ENCODE assay signal across 9 cellular contexts in the genomic region with DNA sequence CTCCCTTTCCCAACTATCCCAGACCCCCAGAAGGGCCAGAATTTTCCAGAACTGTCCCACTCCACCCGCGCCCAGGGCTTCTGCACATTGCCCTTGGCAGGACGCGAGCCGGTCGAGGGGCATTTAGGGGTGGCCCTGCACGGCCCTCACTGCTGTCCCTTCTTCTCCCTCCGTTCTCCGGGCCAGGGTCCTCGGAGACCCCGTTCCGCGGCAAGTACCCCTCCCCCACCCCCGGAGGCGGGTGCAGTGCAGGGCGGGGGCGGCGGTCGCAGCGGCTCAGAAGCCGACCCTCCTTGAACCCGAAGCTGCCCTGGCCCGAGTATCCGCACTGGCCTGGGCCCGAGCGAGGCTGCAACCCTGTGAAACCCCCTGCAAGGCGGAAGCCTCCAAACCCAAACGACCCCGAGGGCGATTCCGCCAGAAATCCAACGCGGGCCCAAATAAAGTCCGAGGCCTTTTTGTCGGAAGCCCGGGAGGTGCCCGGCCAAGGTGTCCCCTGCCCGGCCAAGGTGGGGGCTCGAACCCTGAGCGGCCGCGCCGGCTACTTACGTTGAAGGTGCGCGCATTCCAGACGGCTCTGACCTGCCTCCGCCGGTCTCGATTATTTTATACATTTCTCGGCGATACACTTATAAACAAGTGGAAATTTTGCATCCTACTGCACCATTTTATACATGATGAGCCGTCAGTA. TPM values are rescaled to one million over a fixed set of nuclear protein-coding genes. Genes with fewer than 3 reads are reported as not detected.
DNase-seq lines count a peak whose midpoint lies in the region; ATAC-seq, FAIRE-seq and TF ChIP-seq lines count a peak whose summit lies in the region.
"Had no signal": no experiment of that assay in that cellular context is flagged by ENCODE, and none has a peak within 500 bp of the region (broad histone marks: within the 10 kb centered on the region; RNA-seq: fewer than 3 reads in every experiment).

No MANE protein-coding gene starts in this region.

- peak overlapping the region in 1 of 3 experiments; percentile 37 for H3K4me3 ChIP-seq in keratinocyte (ENCODE audit: control insufficient read depth in 2 of 3, extremely low read depth in 1 of 3, insufficient read depth in 2 of 3, low read depth in 1 of 3, low read length in 3 of 3)
- H3K4me3 ChIP-seq in subcutaneous abdominal adipose tissue (ENCODE audit: low read depth in 1 of 5, low read length in 5 of 5): peak overlapping the region; percentile 15 to 61 (median 55)
- H3K4me3 ChIP-seq: BLaER1 treated with 17β-estradiol and CSF1 and Interleukin-3, amounts not matched to agents 10 nM and 100 nM had no signal

- H3K9me3 Mint-ChIP-seq in activated CD4-positive, alpha-beta T cell treated with anti-CD3 and anti-CD28 coated beads, Interleukin-2, amount 10 ng/mL, durations not matched to agents 24 days and 14 days: peaks cover under 1% of the 10 kb centered on the region
- no peaks in the 10 kb centered on the region for H3K9me3 Mint-ChIP-seq in activated naive CD8-positive, alpha-beta T cell (ENCODE audit: low read depth)

- no peaks in the 10 kb centered on the region for H3K79me2 ChIP-seq in keratinocyte (ENCODE audit: control insufficient read depth, insufficient read depth, low read length)

- no peak overlapping the region for H3K27ac Mint-ChIP-seq in activated CD4-positive, alpha-beta T cell treated with anti-CD3 and anti-CD28 coated beads, Interleukin-2, amount 10 ng/mL, durations not matched to agents 24 days and 14 days
- H3K27ac Mint-ChIP-seq in activated naive CD8-positive, alpha-beta T cell: no peak overlapping the region

- H3K4me1 Mint-ChIP-seq in activated CD4-positive, alpha-beta T cell treated with anti-CD3 and anti-CD28 coated beads, Interleukin-2, amount 10 ng/mL, durations not matched to agents 24 days and 14 days: peaks cover 4% of the 10 kb centered on the region
- peaks cover 16% of the 10 kb centered on the region for H3K4me1 Mint-ChIP-seq in activated naive CD8-positive, alpha-beta T cell (ENCODE audit: low read depth)

- dilution Hi-C loops in keratinocyte (cut with MboI; ENCODE audit: extremely low pct_ligation_motif_present, low sequenced_read_pairs): no loop called here

- H3K9ac ChIP-seq in keratinocyte (ENCODE audit: control insufficient read depth, extremely low read depth, insufficient read depth, low read length): no peak overlapping the region
- H3K9ac ChIP-seq in subcutaneous abdominal adipose tissue (ENCODE audit: low read length in 5 of 5): no peak overlapping the region
- H3K9ac ChIP-seq: BLaER1 treated with 17β-estradiol and CSF1 and Interleukin-3, amounts not matched to agents 10 nM and 100 nM had no signal

- no peaks in the 10 kb centered on the region for H3K36me3 Mint-ChIP-seq in activated CD4-positive, alpha-beta T cell treated with anti-CD3 and anti-CD28 coated beads, Interleukin-2, amount 10 ng/mL, durations not matched to agents 24 days and 14 days (ENCODE audit: low read depth)
- H3K36me3 Mint-ChIP-seq in activated naive CD8-positive, alpha-beta T cell: no peaks in the 10 kb centered on the region

- no peaks in the 10 kb centered on the region for H3K9me1 ChIP-seq in keratinocyte (ENCODE audit: control insufficient read depth, extremely low read depth, insufficient read depth, low read length)

- FAIRE-seq in keratinocyte (lab: Jason Lieb, UNC): no peak

- DNase-seq in activated CD4-positive, alpha-beta T cell treated with anti-CD3 and anti-CD28 coated beads, Interleukin-2, amount 10 ng/mL, durations not matched to agents 24 days and 14 days: no peak
- DNase-seq in activated CD4-positive, alpha-beta T cell treated with anti-CD3 and anti-CD28 coated beads, Interleukin-2, amount 50 U/mL, for 48 hours: no peak
- DNase-seq in keratinocyte (ENCODE audit: low read depth, low spot score): no peak
- no peak for DNase-seq in NCI-H146 treated with DMSO at 0.1 percent for 48 hours (lab: John Stamatoyannopoulos, UW; ENCODE audit: unreplicated experiment)

- H3K4me1 ChIP-seq in keratinocyte (ENCODE audit: control insufficient read depth, extremely low read depth, insufficient read depth, low read length) (no peaks in the 10 kb centered on the region), subcutaneous abdominal adipose tissue (ENCODE audit: control insufficient read depth in 5 of 5, insufficient read depth in 5 of 5, low read length in 5 of 5) (peaks cover 0 to 28% (median 26%) of the 10 kb centered on the region in 5 donors)

- H3K4me2 ChIP-seq in keratinocyte (ENCODE audit: control insufficient read depth, extremely low read depth, insufficient read depth, low read depth, low read length): peak overlapping the region; percentile 65

- no peak for TF ChIP-seq CTCF in keratinocyte (optimal IDR thresholded peaks at IDR 0.05 in 1 of 3, IDR thresholded peaks at IDR 0.05 in 1 of 3, conservative IDR thresholded peaks at IDR 0.05 in 1 of 3; ENCODE audit: extremely low read depth in 1 of 3, insufficient read depth in 2 of 3, low read length in 3 of 3)

- H3K27me3 ChIP-seq in keratinocyte (ENCODE audit: control insufficient read depth, extremely low read depth, insufficient read depth, low read length) (peaks cover 66% of the 10 kb centered on the region), subcutaneous abdominal adipose tissue (ENCODE audit: control insufficient read depth in 5 of 5, insufficient read depth in 4 of 5, low read length in 5 of 5) (peaks cover 51 to 64% (median 54%) of the 10 kb centered on the region in 5 donors)

- ATAC-seq in HG02884 (IDR thresholded peaks at IDR 0.05; ENCODE audit: unreplicated experiment) (no peak), HG02981 (IDR thresholded peaks at IDR 0.05; ENCODE audit: unreplicated experiment) (no peak)

- peak overlapping the region; percentile 17 for H3K4me3 Mint-ChIP-seq in activated CD4-positive, alpha-beta T cell treated with anti-CD3 and anti-CD28 coated beads, Interleukin-2, amount 10 ng/mL, durations not matched to agents 24 days and 14 days
- H3K4me3 Mint-ChIP-seq in activated naive CD8-positive, alpha-beta T cell: peak overlapping the region; percentile 75

- H3K27me3 Mint-ChIP-seq in activated CD4-positive, alpha-beta T cell treated with anti-CD3 and anti-CD28 coated beads, Interleukin-2, amount 10 ng/mL, durations not matched to agents 24 days and 14 days: peaks cover 64% of the 10 kb centered on the region
- H3K27me3 Mint-ChIP-seq in activated naive CD8-positive, alpha-beta T cell: peaks cover 31% of the 10 kb centered on the region

- H4K20me1 ChIP-seq in keratinocyte (ENCODE audit: control insufficient read depth, extremely low read depth, insufficient read depth, low read length): peaks cover 3% of the 10 kb centered on the region
- H4K20me1 ChIP-seq: BLaER1 treated with 17β-estradiol and CSF1 and Interleukin-3, amounts not matched to agents 10 nM and 100 nM had no signal

- H3K9me3 ChIP-seq in keratinocyte (ENCODE audit: control insufficient read depth, low read depth, low read length) (no peaks in the 10 kb centered on the region), subcutaneous abdominal adipose tissue (ENCODE audit: control insufficient read depth in 5 of 5, low read length in 5 of 5) (no peaks in the 10 kb centered on the region)

- H3K27ac ChIP-seq in keratinocyte (ENCODE audit: control insufficient read depth, insufficient read depth, low read length): no peak overlapping the region
- no peak overlapping the region for H3K27ac ChIP-seq in subcutaneous abdominal adipose tissue (ENCODE audit: low read depth, low read length)
- H3K27ac ChIP-seq: BLaER1 treated with 17β-estradiol and CSF1 and Interleukin-3, amounts not matched to agents 10 nM and 100 nM had no signal

- H3K36me3 ChIP-seq in keratinocyte (ENCODE audit: control insufficient read depth in 2 of 2, extremely low read depth in 1 of 2, insufficient read depth in 2 of 2, low read length in 2 of 2) (no peaks in the 10 kb centered on the region), subcutaneous abdominal adipose tissue (ENCODE audit: control insufficient read depth in 5 of 5, insufficient read depth in 5 of 5, low read length in 5 of 5) (no peaks in the 10 kb centered on the region)
- H3K36me3 ChIP-seq: BLaER1 treated with 17β-estradiol and CSF1 and Interleukin-3, amounts not matched to agents 10 nM and 100 nM had no signal

- intact Hi-C loops in activated CD4-positive, alpha-beta T cell treated with anti-CD3 and anti-CD28 coated beads, Interleukin-2, amount 10 ng/mL, durations not matched to agents 24 days and 14 days (cut with micrococcal nuclease): loop anchor here (1.0 to 5.0 kb wide), 5 partner anchors 13 to 601 kb away; a partner anchor contains a TSS

- no peak overlapping the region for H2AFZ ChIP-seq in keratinocyte (ENCODE audit: control insufficient read depth, low read length)

RNA-seq across cellular contexts. Expression of a gene that starts 53.2 kb away (rescaled TPM):
- total RNA-seq in activated CD4-positive, alpha-beta T cell treated with anti-CD3 and anti-CD28 coated beads, Interleukin-2, amount 10 ng/mL, durations not matched to agents 24 days and 14 days: 97.6 and 102 TPM in 2 replicates
- polyA plus RNA-seq in keratinocyte: 72.0 to 133 TPM (median 110 TPM) in 3 replicates
- polyA plus RNA-seq in keratinocyte (2011; ENCODE audit: low read depth): 17.7 TPM
- 50.4 and 103 TPM in 2 replicates for polyA plus RNA-seq in keratinocyte (2011; cell fraction: cytosol; rRNA removed)
- 134 and 136 TPM in 2 replicates for polyA plus RNA-seq in keratinocyte (2011; cell fraction: nucleus; rRNA removed)
- 55.2 and 59.6 TPM in 2 replicates for polyA plus RNA-seq in keratinocyte (2012; ENCODE audit: low replicate concordance)
- 226 to 274 TPM (median 273 TPM) in 3 replicates for polyA minus RNA-seq in keratinocyte
- 119 TPM for polyA minus RNA-seq in keratinocyte (2011; cell fraction: cytosol; rRNA and poly(A)+ RNA removed)
- polyA minus RNA-seq in keratinocyte (2011; cell fraction: nucleus; rRNA and poly(A)+ RNA removed): 177 and 293 TPM in 2 replicates
